1 cellular context compared by ENCODE assay signal in the genomic region with DNA sequence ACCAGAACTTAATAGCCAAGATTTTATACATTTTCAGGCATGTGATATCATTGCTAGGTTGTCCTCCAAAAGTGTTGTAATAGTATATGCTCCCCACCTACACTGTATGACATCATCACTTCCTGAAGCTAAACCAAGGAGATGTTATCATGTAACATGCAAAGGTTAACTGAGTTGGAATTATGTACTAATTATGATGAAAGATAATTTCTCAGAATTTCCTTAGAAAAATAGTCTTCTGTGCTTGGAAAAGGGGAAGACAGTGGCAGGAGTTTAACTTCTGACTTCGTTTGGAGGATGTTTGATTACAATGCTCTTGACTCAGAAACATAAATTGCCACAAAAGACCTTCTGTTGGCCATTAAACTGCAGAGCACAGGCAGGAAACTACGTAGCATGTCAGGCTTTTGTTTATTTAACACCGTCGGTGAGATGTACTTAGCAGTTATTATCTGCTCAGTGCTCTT.
TF ChIP-seq lines count a peak whose summit lies in the region.

No MANE protein-coding gene starts in this region.

TF ChIP-seq in HEK293, 187 proteins besides CTCF, POLR2A, EP300 and RAD21 (continued from another document):
- TF ChIP-seq, protein P1, sequence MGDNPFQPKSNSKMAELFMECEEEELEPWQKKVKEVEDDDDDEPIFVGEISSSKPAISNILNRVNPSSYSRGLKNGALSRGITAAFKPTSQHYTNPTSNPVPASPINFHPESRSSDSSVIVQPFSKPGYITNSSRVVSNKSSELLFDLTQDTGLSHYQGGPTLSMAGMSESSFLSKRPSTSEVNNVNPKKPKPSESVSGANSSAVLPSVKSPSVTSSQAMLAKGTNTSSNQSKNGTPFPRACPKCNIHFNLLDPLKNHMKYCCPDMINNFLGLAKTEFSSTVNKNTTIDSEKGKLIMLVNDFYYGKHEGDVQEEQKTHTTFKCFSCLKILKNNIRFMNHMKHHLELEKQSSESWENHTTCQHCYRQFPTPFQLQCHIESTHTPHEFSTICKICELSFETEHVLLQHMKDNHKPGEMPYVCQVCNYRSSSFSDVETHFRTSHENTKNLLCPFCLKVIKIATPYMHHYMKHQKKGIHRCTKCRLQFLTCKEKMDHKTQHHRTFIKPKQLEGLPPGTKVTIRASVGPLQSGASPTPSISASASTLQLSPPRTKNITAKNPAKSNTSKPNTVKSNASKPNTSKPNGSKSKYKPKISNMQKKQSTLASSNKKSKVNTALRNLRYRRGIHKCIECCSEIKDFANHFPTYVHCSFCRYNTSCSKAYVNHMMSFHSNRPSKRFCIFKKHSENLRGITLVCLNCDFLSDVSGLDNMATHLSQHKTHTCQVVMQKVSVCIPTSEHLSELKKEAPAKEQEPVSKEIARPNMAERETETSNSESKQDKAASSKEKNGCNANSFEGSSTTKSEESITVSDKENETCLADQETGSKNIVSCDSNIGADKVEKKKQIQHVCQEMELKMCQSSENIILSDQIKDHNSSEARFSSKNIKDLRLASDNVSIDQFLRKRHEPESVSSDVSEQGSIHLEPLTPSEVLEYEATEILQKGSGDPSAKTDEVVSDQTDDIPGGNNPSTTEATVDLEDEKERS (tag by site-specific recombination; IDR thresholded peaks at IDR 0.05): no peak
- TF ChIP-seq ZNF529 (tag by site-specific recombination; IDR thresholded peaks at IDR 0.05; ENCODE audit: insufficient replicate concordance) (no peak), ZNF449 (tag by site-specific recombination; IDR thresholded peaks at IDR 0.05) (peak; percentile 57; the same call in 1 of the 2 replicates), ZNF366 (tag by site-specific recombination; conservative IDR thresholded peaks at IDR 0.05) (peak; percentile 77), ZBTB21 (tag by site-specific recombination; IDR thresholded peaks at IDR 0.05) (peak; percentile 93), OSR2 (tag by site-specific recombination; IDR thresholded peaks at IDR 0.05) (peak; percentile 97), BCL11A (tag by site-specific recombination; IDR thresholded peaks at IDR 0.05; ENCODE audit: low read depth) (peak; percentile 66; the same call in 1 of the 2 replicates), ZNF114 (tag by site-specific recombination; IDR thresholded peaks at IDR 0.05) (no peak), ZNF404 (tag by site-specific recombination; IDR thresholded peaks at IDR 0.05) (no peak)
- TF ChIP-seq, protein P2, sequence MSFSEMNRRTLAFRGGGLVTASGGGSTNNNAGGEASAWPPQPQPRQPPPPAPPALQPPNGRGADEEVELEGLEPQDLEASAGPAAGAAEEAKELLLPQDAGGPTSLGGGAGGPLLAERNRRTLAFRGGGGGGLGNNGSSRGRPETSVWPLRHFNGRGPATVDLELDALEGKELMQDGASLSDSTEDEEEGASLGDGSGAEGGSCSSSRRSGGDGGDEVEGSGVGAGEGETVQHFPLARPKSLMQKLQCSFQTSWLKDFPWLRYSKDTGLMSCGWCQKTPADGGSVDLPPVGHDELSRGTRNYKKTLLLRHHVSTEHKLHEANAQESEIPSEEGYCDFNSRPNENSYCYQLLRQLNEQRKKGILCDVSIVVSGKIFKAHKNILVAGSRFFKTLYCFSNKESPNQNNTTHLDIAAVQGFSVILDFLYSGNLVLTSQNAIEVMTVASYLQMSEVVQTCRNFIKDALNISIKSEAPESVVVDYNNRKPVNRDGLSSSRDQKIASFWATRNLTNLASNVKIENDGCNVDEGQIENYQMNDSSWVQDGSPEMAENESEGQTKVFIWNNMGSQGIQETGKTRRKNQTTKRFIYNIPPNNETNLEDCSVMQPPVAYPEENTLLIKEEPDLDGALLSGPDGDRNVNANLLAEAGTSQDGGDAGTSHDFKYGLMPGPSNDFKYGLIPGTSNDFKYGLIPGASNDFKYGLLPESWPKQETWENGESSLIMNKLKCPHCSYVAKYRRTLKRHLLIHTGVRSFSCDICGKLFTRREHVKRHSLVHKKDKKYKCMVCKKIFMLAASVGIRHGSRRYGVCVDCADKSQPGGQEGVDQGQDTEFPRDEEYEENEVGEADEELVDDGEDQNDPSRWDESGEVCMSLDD (tag by site-specific recombination; IDR thresholded peaks at IDR 0.05): peak; percentile 40; the same call in 1 of the 2 replicates
